In genomic region chr3:43105597-43106292, GRCh38 we compare ENCODE assay signal across 8 cellular contexts. TPM values are rescaled to one million over a fixed set of nuclear protein-coding genes. Genes with fewer than 3 reads are reported as not detected.
DNase-seq lines count a peak whose midpoint lies in the region; ATAC-seq and TF ChIP-seq lines count a peak whose summit lies in the region.

Gene POMGNT2, minus strand, starts transcription at chr3:43106079. Its CDS starts 24,648 bp downstream, at chr3:43081431.

- TF ChIP-seq RAD21 in liver (IDR thresholded peaks at IDR 0.05): peak in 1 of 2 donors; percentile 9

- intact Hi-C loops in dorsolateral prefrontal cortex (cut with DNase I): no loop called here

- H3K9me3 Mint-ChIP-seq in activated CD4-positive, alpha-beta memory T cell treated with anti-CD3 and anti-CD28 coated beads, Interleukin-2, amount 10 ng/mL, durations not matched to agents 7 days and 5 days: no peaks in the 10 kb centered on the region

- H3K4me3 ChIP-seq in dorsolateral prefrontal cortex (peak within 1 kb of the TSS; percentile 47 to 99 (median 93)), liver (ENCODE audit: low read depth in 1 of 3, low read length in 3 of 3) (peak within 1 kb of the TSS; percentile 53 to 87 (median 61))

- DNase-seq in AG08395 (ENCODE audit: low spot score) (peak; percentile 98), NCI-H748 (lab: John Stamatoyannopoulos, UW; ENCODE audit: unreplicated experiment) (peak; percentile 82), dorsolateral prefrontal cortex (peak; percentile 77 to 93 (median 90))
- DNase-seq in activated CD4-positive, alpha-beta memory T cell treated with anti-CD3 and anti-CD28 coated beads, Interleukin-2, amount 10 ng/mL, durations not matched to agents 7 days and 5 days: peak; percentile 89
- peak; percentile 85 for DNase-seq in stimulated activated CD4-positive, alpha-beta T cell treated with anti-CD3 and anti-CD28 coated beads, Interleukin-2, amount 100 ng/mL, for 4 hours (ENCODE audit: low read depth)

- H3K36me3 ChIP-seq in liver (ENCODE audit: control insufficient read depth in 4 of 4, insufficient read depth in 3 of 4, low read depth in 1 of 4, low read length in 3 of 4): no peaks in the 10 kb centered on the region

- H3K9me3 ChIP-seq in liver (ENCODE audit: control insufficient read depth in 4 of 4, low read length in 3 of 4): no peaks in the 10 kb centered on the region

- no peaks in the 10 kb centered on the region for H3K36me3 Mint-ChIP-seq in activated CD4-positive, alpha-beta memory T cell treated with anti-CD3 and anti-CD28 coated beads, Interleukin-2, amount 10 ng/mL, durations not matched to agents 7 days and 5 days (ENCODE audit: low read depth)

- no peaks in the 10 kb centered on the region for H3K27me3 Mint-ChIP-seq in activated CD4-positive, alpha-beta memory T cell treated with anti-CD3 and anti-CD28 coated beads, Interleukin-2, amount 10 ng/mL, durations not matched to agents 7 days and 5 days

- no peak within 1 kb of the TSS for H3K9ac ChIP-seq in liver (ENCODE audit: low read depth in 1 of 2, low read length in 2 of 2)

- peaks cover 2 to 19% (median 4%) of the 10 kb centered on the region in 4 donors for H3K4me1 ChIP-seq in liver (ENCODE audit: control insufficient read depth in 4 of 4, insufficient read depth in 4 of 4, low read length in 3 of 4)

- no peaks in the 10 kb centered on the region for H3K27me3 ChIP-seq in dorsolateral prefrontal cortex
- H3K27me3 ChIP-seq in liver (ENCODE audit: control insufficient read depth in 4 of 4, insufficient read depth in 4 of 4, low read length in 3 of 4): no peaks in the 10 kb centered on the region

- peak within 1 kb of the TSS; percentile 68 for H3K4me3 Mint-ChIP-seq in activated CD4-positive, alpha-beta memory T cell treated with anti-CD3 and anti-CD28 coated beads, Interleukin-2, amount 10 ng/mL, durations not matched to agents 7 days and 5 days

- peaks cover 13% of the 10 kb centered on the region for H3K4me1 Mint-ChIP-seq in activated CD4-positive, alpha-beta memory T cell treated with anti-CD3 and anti-CD28 coated beads, Interleukin-2, amount 10 ng/mL, durations not matched to agents 7 days and 5 days

- H3K27ac Mint-ChIP-seq in activated CD4-positive, alpha-beta memory T cell treated with anti-CD3 and anti-CD28 coated beads, Interleukin-2, amount 10 ng/mL, durations not matched to agents 7 days and 5 days: no peak within 1 kb of the TSS

- CTCF ChIA-PET in activated CD4-positive, alpha-beta memory T cell treated with anti-CD3 and anti-CD28 coated beads, Interleukin-2, amount 10 ng/mL, durations not matched to agents 7 days and 5 days (lab: Charles Lee): interaction anchor here (0.7 to 1.2 kb wide), 3 partner anchors 171 to 286 kb away, joined by 3 to 6 read pairs (median 3); no protein-coding TSS in a partner anchor

- H3K27ac ChIP-seq in dorsolateral prefrontal cortex (peak within 1 kb of the TSS in 45 of 59 donors; percentile 4 to 90 (median 55)), liver (ENCODE audit: low read depth in 1 of 2, low read length in 2 of 2) (peak within 1 kb of the TSS in 1 of 2 donors; percentile 36)

- TF ChIP-seq CTCF in dorsolateral prefrontal cortex (IDR thresholded peaks at IDR 0.05 in 54 of 56, conservative IDR thresholded peaks at IDR 0.05 in 2 of 56; ENCODE audit: low read depth in 1 of 56, partially characterized antibody in 56 of 56): peak in 45 of 56 donors; percentile 8 to 66 (median 38)
- no peak for TF ChIP-seq CTCF in liver (IDR thresholded peaks at IDR 0.05; ENCODE audit: low read depth, low read length, missing input control)

- WGBS in liver: 1% methylated on average over 71 of the region's 71 CpGs

- POLR2A ChIA-PET in activated CD4-positive, alpha-beta memory T cell treated with anti-CD3 and anti-CD28 coated beads, Interleukin-2, amount 10 ng/mL, durations not matched to agents 7 days and 5 days (lab: Charles Lee): interaction anchor here (0.7 to 1.3 kb wide), 2 partner anchors 74 to 98 kb away, joined by 3 to 5 read pairs; no protein-coding TSS in a partner anchor

- peak; percentile 97 for ATAC-seq in GM19025 (IDR thresholded peaks at IDR 0.05; ENCODE audit: low read depth, unreplicated experiment)
- ATAC-seq in HG03439 (IDR thresholded peaks at IDR 0.05; ENCODE audit: unreplicated experiment): peak; percentile 88

TF ChIP-seq in liver, 16 proteins besides CTCF, POLR2A, EP300 and RAD21:
- peak; percentile 69 for TF ChIP-seq YY1 (IDR thresholded peaks at IDR 0.05)
- TF ChIP-seq, protein P1, sequence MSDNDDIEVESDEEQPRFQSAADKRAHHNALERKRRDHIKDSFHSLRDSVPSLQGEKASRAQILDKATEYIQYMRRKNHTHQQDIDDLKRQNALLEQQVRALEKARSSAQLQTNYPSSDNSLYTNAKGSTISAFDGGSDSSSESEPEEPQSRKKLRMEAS (IDR thresholded peaks at IDR 0.05): no peak

RNA-seq across cellular contexts. Expression of gene POMGNT2, which starts in this region (rescaled TPM):
- 1 to 10 TPM; 6.4 to 7.8 TPM for total RNA-seq in activated CD4-positive, alpha-beta memory T cell treated with anti-CD3 and anti-CD28 coated beads, Interleukin-2, amount 10 ng/mL, durations not matched to agents 7 days and 5 days
- total RNA-seq in dorsolateral prefrontal cortex (10 to 100 TPM; 21.9 to 62.0 (median 41.4) TPM), liver (1 to 10 TPM; 5.8 to 6.6 TPM)
- polyA plus RNA-seq in liver: 1 to 10 TPM; 6.4 to 6.5 TPM
